Comparison of ENCODE assay signal across 1 cellular context in genomic region chr9:136597965-136598364, GRCh38.
TF ChIP-seq lines count a peak whose summit lies in the region.

No MANE protein-coding gene starts in this region.

TF ChIP-seq in H1, 55 proteins besides CTCF, POLR2A, EP300 and RAD21 (continued from another document):
- TF ChIP-seq POLR2AphosphoS5 (IDR thresholded peaks at IDR 0.05; ENCODE audit: low read depth, low read length) (no peak), GTF2F1 (IDR thresholded peaks at IDR 0.05; ENCODE audit: borderline replicate concordance, low read depth, low read length) (no peak), ATF3 (IDR thresholded peaks at IDR 0.05; ENCODE audit: insufficient read depth, low read depth, low read length) (no peak), CHD7 (IDR thresholded peaks at IDR 0.05; ENCODE audit: insufficient replicate concordance, low read length) (no peak), SP2 (IDR thresholded peaks at IDR 0.05; ENCODE audit: low read length) (no peak), TAF1 (IDR thresholded peaks at IDR 0.05; ENCODE audit: low read depth, low read length) (no peak)
